Comparison of ENCODE assay signal across 17 cellular contexts in the genomic region with DNA sequence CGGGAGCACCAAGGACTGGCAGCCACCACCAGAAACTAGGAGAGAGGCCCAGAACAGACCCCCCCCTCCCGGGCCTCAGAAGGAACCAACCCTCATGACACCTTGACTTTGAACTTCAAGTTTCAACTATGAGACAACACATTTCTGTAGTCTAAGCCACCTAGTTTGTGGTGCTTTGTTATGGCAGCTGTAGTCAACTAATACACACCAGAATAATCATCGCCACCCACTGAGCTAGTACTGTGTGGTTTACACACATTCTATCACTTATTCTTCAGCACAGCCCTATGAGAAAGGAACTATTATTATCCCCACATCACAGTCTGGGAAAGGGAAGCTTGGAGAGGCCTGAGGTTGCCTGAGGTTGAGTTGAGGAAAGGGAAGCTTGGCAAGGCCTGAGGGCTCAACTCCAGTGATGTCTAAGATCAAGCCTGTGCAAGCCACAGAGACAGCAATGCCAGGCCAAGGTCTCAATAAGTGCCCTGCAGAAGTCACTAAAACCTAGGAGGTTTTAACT.
DNase-seq lines count a peak whose midpoint lies in the region; ATAC-seq and TF ChIP-seq lines count a peak whose summit lies in the region.
"Had no signal": no experiment of that assay in that cellular context is flagged by ENCODE, and none has a peak within 500 bp of the region (broad histone marks: within the 10 kb centered on the region; RNA-seq: fewer than 3 reads in every experiment).

No MANE protein-coding gene starts in this region.

- H4K20me1 ChIP-seq in mammary epithelial cell (ENCODE audit: insufficient read depth, low read length), result no peaks in the 10 kb centered on the region

- H3K27ac Mint-ChIP-seq in MCF 10A (ENCODE audit: low read depth, unreplicated experiment), result no peak overlapping the region
- peak overlapping the region; percentile 43 for H3K27ac Mint-ChIP-seq in glutamatergic neuron (ENCODE audit: unreplicated experiment)
- H3K27ac Mint-ChIP-seq in stimulated activated effector memory CD8-positive, alpha-beta T cell treated with anti-CD3 and anti-CD28 coated beads, Interleukin-12 subunit alpha, Interleukin-12 subunit beta, amount 100 ng/mL, for 72 hours, result no peak overlapping the region
- H3K27ac Mint-ChIP-seq: CD4-positive, alpha-beta T cell had no signal

- ATAC-seq in stimulated activated effector memory CD8-positive, alpha-beta T cell treated with anti-CD3 and anti-CD28 coated beads, Interleukin-12 subunit alpha, Interleukin-12 subunit beta, amount 100 ng/mL, for 72 hours, result peak; percentile 11
- no peak for ATAC-seq in HG03039 (IDR thresholded peaks at IDR 0.05; ENCODE audit: unreplicated experiment)
- ATAC-seq: A549 had no signal

- H3K36me3 Mint-ChIP-seq in MCF 10A (ENCODE audit: insufficient read depth, unreplicated experiment), result no peaks in the 10 kb centered on the region
- H3K36me3 Mint-ChIP-seq in glutamatergic neuron (ENCODE audit: unreplicated experiment), result peaks cover 4% of the 10 kb centered on the region
- no peaks in the 10 kb centered on the region for H3K36me3 Mint-ChIP-seq in stimulated activated effector memory CD8-positive, alpha-beta T cell treated with anti-CD3 and anti-CD28 coated beads, Interleukin-12 subunit alpha, Interleukin-12 subunit beta, amount 100 ng/mL, for 72 hours

- no peak overlapping the region for H3K4me3 Mint-ChIP-seq in MCF 10A (ENCODE audit: unreplicated experiment)
- no peak overlapping the region for H3K4me3 Mint-ChIP-seq in glutamatergic neuron (ENCODE audit: unreplicated experiment)
- H3K4me3 Mint-ChIP-seq in stimulated activated effector memory CD8-positive, alpha-beta T cell treated with anti-CD3 and anti-CD28 coated beads, Interleukin-12 subunit alpha, Interleukin-12 subunit beta, amount 100 ng/mL, for 72 hours, result no peak overlapping the region
- H3K4me3 Mint-ChIP-seq: CD4-positive, alpha-beta T cell had no signal

- H3K4me2 ChIP-seq in mammary epithelial cell (ENCODE audit: insufficient read depth, low read depth, low read length), result no peak overlapping the region
- H3K4me2 ChIP-seq: A549 had no signal

- H3K4me1 Mint-ChIP-seq in MCF 10A (ENCODE audit: insufficient read depth, unreplicated experiment) (peaks cover 4% of the 10 kb centered on the region), glutamatergic neuron (ENCODE audit: low read depth, unreplicated experiment) (peaks cover 11% of the 10 kb centered on the region)
- H3K4me1 Mint-ChIP-seq in stimulated activated effector memory CD8-positive, alpha-beta T cell treated with anti-CD3 and anti-CD28 coated beads, Interleukin-12 subunit alpha, Interleukin-12 subunit beta, amount 100 ng/mL, for 72 hours, result no peaks in the 10 kb centered on the region

- no peak overlapping the region for H3K27ac ChIP-seq in mammary epithelial cell (ENCODE audit: insufficient read depth, low read depth, low read length)
- H3K27ac ChIP-seq in VCaP, result peak overlapping the region; percentile 99
- H3K27ac ChIP-seq: 22Rv1, A549, C4-2B, GM23248, HL-60 had no signal

- no peaks in the 10 kb centered on the region for H3K9me3 Mint-ChIP-seq in MCF 10A (ENCODE audit: unreplicated experiment)
- peaks cover 9% of the 10 kb centered on the region for H3K9me3 Mint-ChIP-seq in glutamatergic neuron (ENCODE audit: unreplicated experiment)
- no peaks in the 10 kb centered on the region for H3K9me3 Mint-ChIP-seq in stimulated activated effector memory CD8-positive, alpha-beta T cell treated with anti-CD3 and anti-CD28 coated beads, Interleukin-12 subunit alpha, Interleukin-12 subunit beta, amount 100 ng/mL, for 72 hours
- H3K9me3 Mint-ChIP-seq: CD4-positive, alpha-beta T cell had no signal

- H3K36me3 ChIP-seq in mammary epithelial cell (ENCODE audit: insufficient read depth, low read length), result no peaks in the 10 kb centered on the region
- H3K36me3 ChIP-seq: HAP-1 had no signal

- no peaks in the 10 kb centered on the region for H3K4me1 ChIP-seq in mammary epithelial cell (ENCODE audit: insufficient read depth, low read length)

- CTCF ChIA-PET in mammary epithelial cell (lab: Charles Lee; ENCODE audit: low non-redundant PET), result no interaction called here
- CTCF ChIA-PET in MCF 10A (lab: Yijun Ruan, JAX), result interaction anchor here (0.8 to 0.9 kb wide), 3 partner anchors 21 to 177 kb away, joined by 3 to 5 read pairs (median 4); no protein-coding TSS in a partner anchor

- 87% methylated on average over 3 of the region's 3 CpGs for WGBS in mammary epithelial cell (ENCODE audit: low coverage, missing lambda C conversion rate)

- H3K27me3 ChIP-seq in mammary epithelial cell (ENCODE audit: insufficient read depth, low read length), result no peaks in the 10 kb centered on the region

- peaks cover 10% of the 10 kb centered on the region for H3K27me3 Mint-ChIP-seq in MCF 10A (ENCODE audit: insufficient read depth, unreplicated experiment)
- H3K27me3 Mint-ChIP-seq in glutamatergic neuron (ENCODE audit: unreplicated experiment), result peaks cover 2% of the 10 kb centered on the region

- intact Hi-C loops in mammary epithelial cell (cut with micrococcal nuclease), result no loop called here
- intact Hi-C loops in MCF 10A (cut with micrococcal nuclease), result no loop called here

- H3K79me2 ChIP-seq in mammary epithelial cell (ENCODE audit: insufficient read depth, low read length), result no peaks in the 10 kb centered on the region

- H3K9ac ChIP-seq in mammary epithelial cell (ENCODE audit: insufficient read depth, low read length), result no peak overlapping the region
- H3K9ac ChIP-seq: GM23248 had no signal

- no peaks in the 10 kb centered on the region for H3K9me3 ChIP-seq in mammary epithelial cell (replicated peaks; ENCODE audit: insufficient read depth, low read length)
- H3K9me3 ChIP-seq: A549, Caco-2, HAP-1 had no signal

- POLR2A ChIA-PET in MCF 10A (lab: Yijun Ruan, JAX), result no interaction called here

- peak overlapping the region; percentile 6 for H2AFZ ChIP-seq in mammary epithelial cell (ENCODE audit: low read depth, low read length)
- H2AFZ ChIP-seq: GM23248 had no signal

- dilution Hi-C loops in mammary epithelial cell (cut with HindIII; ENCODE audit: low sequenced_read_pairs), result no loop called here

- TF ChIP-seq CTCF in mammary epithelial cell (conservative IDR thresholded peaks at IDR 0.05 in 1 of 2, IDR thresholded peaks at IDR 0.05 in 1 of 2; ENCODE audit: extremely low read depth in 1 of 2, insufficient read depth in 1 of 2, low read depth in 1 of 2, low read length in 2 of 2) (no peak), MCF 10A (IDR thresholded peaks at IDR 0.05; ENCODE audit: unreplicated experiment) (no peak), VCaP (conservative IDR thresholded peaks at IDR 0.05) (no peak), glutamatergic neuron (IDR thresholded peaks at IDR 0.05; ENCODE audit: partially characterized antibody, unreplicated experiment) (no peak)

- DNase-seq in mammary epithelial cell, result peak; percentile 31
- no peak for DNase-seq in MCF 10A (ENCODE audit: unreplicated experiment)
- no peak for DNase-seq in glutamatergic neuron
- DNase-seq in stimulated activated effector memory CD8-positive, alpha-beta T cell treated with anti-CD3 and anti-CD28 coated beads, Interleukin-12 subunit alpha, Interleukin-12 subunit beta, amount 100 ng/mL, for 72 hours (ENCODE audit: low spot score in 2 of 2), result no peak
- DNase-seq in NCI-H748 (lab: John Stamatoyannopoulos, UW; ENCODE audit: unreplicated experiment), result no peak
- DNase-seq: AML-193; Caco-2; CD4-positive, alpha-beta T cell; GM23248; IMR-90 had no signal

- in situ Hi-C loops in mammary epithelial cell (cut with MboI; ENCODE audit: low sequenced_read_pairs in 2 of 2), result no loop called here

- no peak overlapping the region for H3K4me3 ChIP-seq in mammary epithelial cell (replicated peaks in 1 of 3; ENCODE audit: insufficient read depth in 1 of 3, low read depth in 2 of 3, low read length in 3 of 3)
- H3K4me3 ChIP-seq: A549, GM23248, HAP-1 had no signal

- no TSS peak for BruUV-seq in mammary epithelial cell (replicated peaks; lab: Mats Ljungman, UMichigan)
- BruUV-seq in MCF 10A (replicated peaks; lab: Mats Ljungman, UMichigan), result no TSS peak
